Comparison of ENCODE assay signal across 21 cellular contexts in the genomic region with DNA sequence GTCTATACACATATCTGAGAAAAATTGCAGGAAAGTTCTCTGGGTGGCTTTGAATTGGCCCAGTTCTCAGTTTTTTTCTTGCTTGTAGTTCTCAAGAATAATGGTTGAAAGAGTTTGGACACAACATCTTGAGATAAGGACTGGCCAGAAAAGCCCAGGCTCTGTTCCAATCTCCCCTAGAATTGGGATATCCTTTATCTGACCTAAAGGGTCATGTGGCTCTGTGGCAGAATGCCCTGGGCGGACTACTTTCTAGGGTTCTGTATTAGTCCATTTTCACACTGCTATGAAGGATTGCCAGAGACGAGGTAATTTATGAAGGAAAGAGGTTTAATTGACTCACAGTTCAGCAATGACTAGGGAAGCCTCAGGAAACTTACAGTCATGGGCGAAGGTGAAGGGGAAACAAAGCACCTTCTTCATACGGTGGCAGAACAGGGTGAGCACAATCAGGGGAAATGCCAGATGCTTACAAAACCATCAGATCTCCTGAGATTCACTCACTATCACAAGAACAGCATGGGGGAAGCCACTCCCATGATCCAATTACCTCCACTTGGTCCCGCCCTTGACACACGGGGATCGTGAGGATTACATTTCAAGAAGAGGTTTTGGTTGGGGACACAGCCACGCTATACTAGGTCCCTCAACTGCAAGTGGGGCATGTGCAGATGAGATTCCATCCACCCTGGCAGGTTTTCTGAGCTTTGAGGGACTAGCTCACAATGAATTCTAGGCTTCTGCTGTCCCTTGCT.
"Had no signal": no experiment of that assay in that cellular context is flagged by ENCODE, and none has a peak within 500 bp of the region (broad histone marks: within the 10 kb centered on the region; RNA-seq: fewer than 3 reads in every experiment).

No MANE protein-coding gene starts in this region.

- H3K9ac ChIP-seq: neural progenitor cell had no signal

- FAIRE-seq: keratinocyte had no signal

- H3K9me3 ChIP-seq: thyroid gland, upper lobe of right lung had no signal

- H3K36me3 ChIP-seq: gastroesophageal sphincter, neural progenitor cell, thyroid gland, upper lobe of right lung had no signal

- ATAC-seq: gastroesophageal sphincter; naive thymus-derived CD4-positive, alpha-beta T cell; stimulated activated naive B cell treated with anti-CD40 and anti-IgM and Interleukin-4, amounts not matched to agents 10 μg/mL and 1 μg/mL and 100 μg/mL, for 72 hours; upper lobe of right lung had no signal

- H3K27ac ChIP-seq: epithelial cell of prostate, gastroesophageal sphincter, neural progenitor cell, thyroid gland, upper lobe of right lung had no signal

- H3K27ac Mint-ChIP-seq: activated CD4-positive, alpha-beta memory T cell treated with anti-CD3 and anti-CD28 coated beads, Interleukin-2, amount 10 ng/mL, durations not matched to agents 7 days and 5 days; activated naive CD4-positive, alpha-beta T cell treated with anti-CD3 and anti-CD28 coated beads, Interleukin-2, amount 10 ng/mL, durations not matched to agents 7 days and 5 days; naive thymus-derived CD4-positive, alpha-beta T cell; neural progenitor cell; stimulated activated naive B cell treated with anti-CD40 and anti-IgM and Interleukin-4, amounts not matched to agents 10 μg/mL and 1 μg/mL and 100 μg/mL, for 72 hours; T-helper 1 cell treated with Interleukin-12 subunit alpha and Interleukin-12 subunit beta and Interleukin-4 antibody, amounts not matched to agents 30 μg/mL and 1 μg/mL, for 36 hours had no signal

- H2AFZ ChIP-seq: neural progenitor cell had no signal

- H3K4me2 ChIP-seq: neural progenitor cell had no signal

- H3K4me3 Mint-ChIP-seq: activated CD4-positive, alpha-beta memory T cell treated with anti-CD3 and anti-CD28 coated beads, Interleukin-2, amount 10 ng/mL, durations not matched to agents 7 days and 5 days; activated naive CD4-positive, alpha-beta T cell treated with anti-CD3 and anti-CD28 coated beads, Interleukin-2, amount 10 ng/mL, durations not matched to agents 7 days and 5 days; naive thymus-derived CD4-positive, alpha-beta T cell; neural progenitor cell; stimulated activated naive B cell treated with anti-CD40 and anti-IgM and Interleukin-4, amounts not matched to agents 10 μg/mL and 1 μg/mL and 100 μg/mL, for 72 hours; T-helper 1 cell treated with Interleukin-12 subunit alpha and Interleukin-12 subunit beta and Interleukin-4 antibody, amounts not matched to agents 30 μg/mL and 1 μg/mL, for 36 hours had no signal

- H3K4me3 ChIP-seq: gastroesophageal sphincter, lung, neural progenitor cell, thyroid gland, upper lobe of right lung had no signal

- DNase-seq: activated CD4-positive, alpha-beta memory T cell treated with anti-CD3 and anti-CD28 coated beads, Interleukin-2, amount 10 ng/mL, durations not matched to agents 7 days and 5 days; activated CD4-positive, alpha-beta T cell treated with anti-CD3 and anti-CD28 coated beads for 48 hours; activated CD4-positive, CD25-positive, alpha-beta regulatory T cell; activated effector memory CD4-positive, alpha-beta T cell treated with anti-CD3 and anti-CD28 coated beads, Interleukin-2, amount 50 U/mL, for 16 hours; activated naive CD4-positive, alpha-beta T cell treated with anti-CD3 and anti-CD28 coated beads, Interleukin-2, amount 10 ng/mL, durations not matched to agents 7 days and 5 days; amygdala; caudate nucleus; head of caudate nucleus; naive thymus-derived CD4-positive, alpha-beta T cell; stimulated activated CD4-positive, alpha-beta T cell treated with anti-CD3 and anti-CD28 coated beads, Interleukin-2, amount 100 ng/mL, for 48 hours; stimulated activated CD8-positive, alpha-beta memory T cell treated with anti-CD3 and anti-CD28 coated beads, Interleukin-4, amount 100 ng/mL, for 48 hours; stimulated activated naive B cell treated with anti-CD40 and anti-IgM and Interleukin-4, amounts not matched to agents 10 μg/mL and 1 μg/mL and 100 μg/mL, for 72 hours; T1000; thyroid gland; upper lobe of right lung had no signal

- H3K4me1 Mint-ChIP-seq: activated CD4-positive, alpha-beta memory T cell treated with anti-CD3 and anti-CD28 coated beads, Interleukin-2, amount 10 ng/mL, durations not matched to agents 7 days and 5 days; activated naive CD4-positive, alpha-beta T cell treated with anti-CD3 and anti-CD28 coated beads, Interleukin-2, amount 10 ng/mL, durations not matched to agents 7 days and 5 days; naive thymus-derived CD4-positive, alpha-beta T cell; stimulated activated naive B cell treated with anti-CD40 and anti-IgM and Interleukin-4, amounts not matched to agents 10 μg/mL and 1 μg/mL and 100 μg/mL, for 72 hours had no signal

- H3K27me3 Mint-ChIP-seq: activated CD4-positive, alpha-beta memory T cell treated with anti-CD3 and anti-CD28 coated beads, Interleukin-2, amount 10 ng/mL, durations not matched to agents 7 days and 5 days; activated naive CD4-positive, alpha-beta T cell treated with anti-CD3 and anti-CD28 coated beads, Interleukin-2, amount 10 ng/mL, durations not matched to agents 7 days and 5 days; naive thymus-derived CD4-positive, alpha-beta T cell; stimulated activated naive B cell treated with anti-CD40 and anti-IgM and Interleukin-4, amounts not matched to agents 10 μg/mL and 1 μg/mL and 100 μg/mL, for 72 hours had no signal

- H3K27me3 ChIP-seq: gastroesophageal sphincter, neural progenitor cell, thyroid gland, upper lobe of right lung had no signal

- H3K36me3 Mint-ChIP-seq: activated naive CD4-positive, alpha-beta T cell treated with anti-CD3 and anti-CD28 coated beads, Interleukin-2, amount 10 ng/mL, durations not matched to agents 7 days and 5 days; naive thymus-derived CD4-positive, alpha-beta T cell; stimulated activated naive B cell treated with anti-CD40 and anti-IgM and Interleukin-4, amounts not matched to agents 10 μg/mL and 1 μg/mL and 100 μg/mL, for 72 hours had no signal

- H3K4me1 ChIP-seq: gastroesophageal sphincter, neural progenitor cell, thyroid gland, upper lobe of right lung had no signal
